ENCODE assay signal across 23 cellular contexts in genomic region chr7:41842956-41843355, GRCh38.
"Had no signal": no experiment of that assay in that cellular context is flagged by ENCODE, and none has a peak within 500 bp of the region (broad histone marks: within the 10 kb centered on the region; RNA-seq: fewer than 3 reads in every experiment).

No MANE protein-coding gene starts in this region.

- FAIRE-seq: islet of Langerhans, keratinocyte had no signal

- H3K4me3 Mint-ChIP-seq: dendritic cell treated with granulocyte-macrophage colony-stimulating factor and Interleukin-4, amounts not matched to agents 40 ng/mL and 50 ng/mL, for 4 days; effector memory CD8-positive, alpha-beta T cell; endodermal cell; memory B cell; naive thymus-derived CD4-positive, alpha-beta T cell had no signal

- H3K27me3 ChIP-seq: colonic mucosa, esophagus muscularis mucosa, gastrocnemius medialis, heart right ventricle, left lung had no signal

- H3K36me3 Mint-ChIP-seq: naive thymus-derived CD4-positive, alpha-beta T cell had no signal

- H3K36me3 ChIP-seq: colonic mucosa, esophagus muscularis mucosa, gastrocnemius medialis, heart right ventricle, left lung, lower lobe of right lung had no signal

- H3K27me3 Mint-ChIP-seq: dendritic cell treated with granulocyte-macrophage colony-stimulating factor and Interleukin-4, amounts not matched to agents 40 ng/mL and 50 ng/mL, for 4 days; effector memory CD8-positive, alpha-beta T cell; memory B cell had no signal

- H3K4me1 ChIP-seq: colonic mucosa, esophagus muscularis mucosa, gastrocnemius medialis, heart right ventricle, left lung, lower lobe of right lung had no signal

- H3K4me3 ChIP-seq: colonic mucosa, esophagus muscularis mucosa, gastrocnemius medialis, heart right ventricle, left lung, lower lobe of right lung had no signal

- H3K9me3 Mint-ChIP-seq: endodermal cell had no signal

- DNase-seq: colonic mucosa; cortex of kidney; effector CD8-positive, alpha-beta T cell; effector memory CD8-positive, alpha-beta T cell; endodermal cell; foreskin melanocyte; gastrocnemius medialis; glutamatergic neuron; head of caudate nucleus; heart right ventricle; hippocampal formation; left cardiac atrium; left lung; left ventricle myocardium superior; lower lobe of right lung; mesendoderm; midbrain; naive thymus-derived CD4-positive, alpha-beta T cell had no signal

- ATAC-seq: effector memory CD8-positive, alpha-beta T cell; gastrocnemius medialis; heart right ventricle; left cardiac atrium; left lung; left ventricle myocardium superior; lower lobe of right lung; naive thymus-derived CD4-positive, alpha-beta T cell had no signal

- H3K27ac ChIP-seq: colonic mucosa, esophagus muscularis mucosa, gastrocnemius medialis, heart right ventricle, left lung, lower lobe of right lung had no signal

- H3K27ac Mint-ChIP-seq: dendritic cell treated with granulocyte-macrophage colony-stimulating factor and Interleukin-4, amounts not matched to agents 40 ng/mL and 50 ng/mL, for 4 days; effector memory CD8-positive, alpha-beta T cell; endodermal cell; memory B cell; naive thymus-derived CD4-positive, alpha-beta T cell had no signal

- H3K4me1 Mint-ChIP-seq: endodermal cell; memory B cell; naive thymus-derived CD4-positive, alpha-beta T cell had no signal
